9 cellular contexts compared by ENCODE assay signal in genomic region chr6:13763740-13764381, GRCh38. TPM values are rescaled to one million over a fixed set of nuclear protein-coding genes. Genes with fewer than 3 reads are reported as not detected.
DNase-seq lines count a peak whose midpoint lies in the region; ATAC-seq lines count a peak whose summit lies in the region.
"Had no signal": no experiment of that assay in that cellular context is flagged by ENCODE, and none has a peak within 500 bp of the region (broad histone marks: within the 10 kb centered on the region; RNA-seq: fewer than 3 reads in every experiment).

No MANE protein-coding gene starts in this region.

- peak; percentile 31 to 54 for DNase-seq in activated CD4-positive, alpha-beta T cell treated with anti-CD3 and anti-CD28 coated beads, Interleukin-2, amount 50 U/mL, for 48 hours
- no peak for DNase-seq in activated CD4-positive, alpha-beta T cell treated with anti-CD3 and anti-CD28 coated beads for 1 hour
- DNase-seq in activated T-cell treated with anti-CD3 and anti-CD28 coated beads, Interleukin-2, amount 50 U/mL, for 4 hours, result no peak
- DNase-seq in stimulated activated CD8-positive, alpha-beta memory T cell treated with anti-CD3 and anti-CD28 coated beads, Interleukin-4, amount 100 ng/mL, for 48 hours, result peak; percentile 58
- DNase-seq in amygdala (lab: John Stamatoyannopoulos, UW), result no peak
- no peak for DNase-seq in UCSD-AML1 (lab: John Stamatoyannopoulos, UW; ENCODE audit: unreplicated experiment)
- DNase-seq: activated CD4-positive, CD25-positive, alpha-beta regulatory T cell had no signal

- ATAC-seq in HG02610 (IDR thresholded peaks at IDR 0.05; ENCODE audit: unreplicated experiment), result peak; percentile 90
- peak; percentile 74 to 77 for ATAC-seq in activated T-cell treated with anti-CD3 and anti-CD28 coated beads, Interleukin-2, amount 50 U/mL, for 4 hours
- no peak for ATAC-seq in HG02642 (IDR thresholded peaks at IDR 0.05; ENCODE audit: poor library complexity, unreplicated experiment)

- H3K4me3 Mint-ChIP-seq in activated T-cell treated with anti-CD3 and anti-CD28 coated beads, Interleukin-2, amount 50 U/mL, for 4 hours, result no peak overlapping the region

- H3K4me1 Mint-ChIP-seq in activated T-cell treated with anti-CD3 and anti-CD28 coated beads, Interleukin-2, amount 50 U/mL, for 4 hours (ENCODE audit: low read depth), result peaks cover 47% of the 10 kb centered on the region

- H3K27me3 Mint-ChIP-seq in activated T-cell treated with anti-CD3 and anti-CD28 coated beads, Interleukin-2, amount 50 U/mL, for 4 hours (ENCODE audit: low read depth), result peaks cover 2% of the 10 kb centered on the region

- H3K9me3 Mint-ChIP-seq in activated T-cell treated with anti-CD3 and anti-CD28 coated beads, Interleukin-2, amount 50 U/mL, for 4 hours, result no peaks in the 10 kb centered on the region

- no peaks in the 10 kb centered on the region for H3K36me3 Mint-ChIP-seq in activated T-cell treated with anti-CD3 and anti-CD28 coated beads, Interleukin-2, amount 50 U/mL, for 4 hours (ENCODE audit: insufficient read depth)

RNA-seq across cellular contexts. Expression of gene MCUR1, which starts 50.5 kb away (rescaled TPM):
- 10 to 100 TPM; 43.2 to 47.1 (median 44.2) TPM for total RNA-seq in activated T-cell treated with anti-CD3 and anti-CD28 coated beads, Interleukin-2, amount 50 U/mL, for 4 hours

RNA-seq across cellular contexts. Expression of gene RANBP9, which starts 52.2 kb away (rescaled TPM):
- 10 to 100 TPM; 49.2 to 61.3 (median 51.9) TPM for total RNA-seq in activated T-cell treated with anti-CD3 and anti-CD28 coated beads, Interleukin-2, amount 50 U/mL, for 4 hours

Comparison
In these comparisons a context has a peak if more than half of its experiments do, and no peak if none do; other contexts are left out.
1. DNase-seq: peak in activated CD4-positive, alpha-beta T cell treated with anti-CD3 and anti-CD28 coated beads, Interleukin-2, amount 50 U/mL, for 48 hours (2 of 2) and stimulated activated CD8-positive, alpha-beta memory T cell treated with anti-CD3 and anti-CD28 coated beads, Interleukin-4, amount 100 ng/mL, for 48 hours (single experiment); none in activated CD4-positive, alpha-beta T cell treated with anti-CD3 and anti-CD28 coated beads for 1 hour (single experiment), activated T-cell treated with anti-CD3 and anti-CD28 coated beads, Interleukin-2, amount 50 U/mL, for 4 hours (single experiment), amygdala (0 of 56) and UCSD-AML1 (single experiment).